In the genomic region with DNA sequence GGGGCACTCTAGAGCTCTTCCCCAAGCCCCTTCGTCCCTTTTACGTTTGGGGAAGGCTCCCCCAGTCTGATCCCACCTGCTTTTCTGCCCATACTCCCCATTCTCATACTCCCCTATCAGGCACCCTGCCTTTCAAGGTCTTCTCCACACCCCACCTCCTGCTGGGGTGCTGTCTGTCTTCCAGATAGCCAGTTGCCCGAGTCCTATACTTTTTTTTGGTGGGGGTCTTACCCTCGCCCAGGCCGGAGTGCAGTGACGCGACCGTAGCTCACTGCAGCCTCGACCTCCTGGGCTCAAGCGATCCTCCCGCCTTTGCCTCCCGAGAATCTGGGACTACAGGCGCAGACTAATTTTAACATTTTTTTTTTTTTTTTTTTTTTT, we compare ENCODE assay signal across 8 cellular contexts. TPM values are rescaled to one million over a fixed set of nuclear protein-coding genes. Genes with fewer than 3 reads are reported as not detected.
DNase-seq lines count a peak whose midpoint lies in the region; ATAC-seq and TF ChIP-seq lines count a peak whose summit lies in the region.

No MANE protein-coding gene starts in this region.

- no peak for TF ChIP-seq CTCF in left lung (IDR thresholded peaks at IDR 0.05)
- TF ChIP-seq CTCF in thyroid gland (IDR thresholded peaks at IDR 0.05), result no peak

- peak overlapping the region; percentile 95 to 96 for H3K4me3 ChIP-seq in left lung
- peak overlapping the region; percentile 9 to 79 (median 56) for H3K4me3 ChIP-seq in thyroid gland (replicated peaks in 1 of 3)

- no peaks in the 10 kb centered on the region for H3K9me3 Mint-ChIP-seq in activated CD4-positive, alpha-beta T cell treated with anti-CD3 and anti-CD28 coated beads, Interleukin-2, amount 10 ng/mL, durations not matched to agents 7 days and 5 days
- no peaks in the 10 kb centered on the region for H3K9me3 Mint-ChIP-seq in activated naive CD8-positive, alpha-beta T cell (ENCODE audit: low read depth)

- 58 to 59% methylated on average over 13 of the region's 13 CpGs for WGBS in thyroid gland, 2 donors

- H3K27ac ChIP-seq in left lung, result peak overlapping the region; percentile 87 to 92
- H3K27ac ChIP-seq in thyroid gland, result peak overlapping the region; percentile 98 to 100 (median 99)

- CTCF ChIA-PET in activated CD4-positive, alpha-beta T cell treated with anti-CD3 and anti-CD28 coated beads, Interleukin-2, amount 10 ng/mL, durations not matched to agents 7 days and 5 days (lab: Charles Lee), result interaction anchor here (0.6 to 8.4 kb wide), 6 partner anchors 37 to 133 kb away, joined by 3 to 59 read pairs (median 4); partner anchors contain the start of gene VPS37D

- H3K4me1 ChIP-seq in left lung, result peaks cover 12 to 37% of the 10 kb centered on the region in 2 donors
- peaks cover 53 to 77% of the 10 kb centered on the region in 2 donors for H3K4me1 ChIP-seq in thyroid gland

- intact Hi-C loops in left lung (cut with DNase I), result no loop called here
- intact Hi-C loops in thyroid gland (cut with DNase I), result loop anchor here (5.0 kb wide), 1 partner anchor 113 kb away; no protein-coding TSS in a partner anchor

- H3K4me1 Mint-ChIP-seq in activated CD4-positive, alpha-beta T cell treated with anti-CD3 and anti-CD28 coated beads, Interleukin-2, amount 10 ng/mL, durations not matched to agents 7 days and 5 days, result peaks cover 23% of the 10 kb centered on the region
- H3K4me1 Mint-ChIP-seq in activated naive CD8-positive, alpha-beta T cell (ENCODE audit: low read depth), result peaks cover 12% of the 10 kb centered on the region

- H3K9me3 ChIP-seq in left lung, result no peaks in the 10 kb centered on the region
- H3K9me3 ChIP-seq in thyroid gland, result no peaks in the 10 kb centered on the region

- no peak for DNase-seq in activated CD4-positive, alpha-beta T cell treated with anti-CD3 and anti-CD28 coated beads, Interleukin-2, amount 10 ng/mL, durations not matched to agents 7 days and 5 days
- DNase-seq in activated CD4-positive, alpha-beta T cell treated with anti-CD3 and anti-CD28 coated beads, Interleukin-2, amount 50 U/mL, for 4 hours, result no peak
- DNase-seq in left lung, result no peak
- DNase-seq in thyroid gland, result no peak

- H3K27ac Mint-ChIP-seq in activated CD4-positive, alpha-beta T cell treated with anti-CD3 and anti-CD28 coated beads, Interleukin-2, amount 10 ng/mL, durations not matched to agents 7 days and 5 days, result peak overlapping the region; percentile 90
- peak overlapping the region; percentile 22 for H3K27ac Mint-ChIP-seq in activated naive CD8-positive, alpha-beta T cell

- H3K36me3 Mint-ChIP-seq in activated CD4-positive, alpha-beta T cell treated with anti-CD3 and anti-CD28 coated beads, Interleukin-2, amount 10 ng/mL, durations not matched to agents 7 days and 5 days (ENCODE audit: low read depth), result peaks cover 5% of the 10 kb centered on the region
- H3K36me3 Mint-ChIP-seq in activated naive CD8-positive, alpha-beta T cell, result no peaks in the 10 kb centered on the region

- POLR2A ChIA-PET in activated CD4-positive, alpha-beta T cell treated with anti-CD3 and anti-CD28 coated beads, Interleukin-2, amount 10 ng/mL, durations not matched to agents 7 days and 5 days (lab: Charles Lee), result no interaction called here

- H3K27me3 ChIP-seq in left lung, result no peaks in the 10 kb centered on the region
- no peaks in the 10 kb centered on the region for H3K27me3 ChIP-seq in thyroid gland

- no peak for TF ChIP-seq POLR2A in thyroid gland (IDR thresholded peaks at IDR 0.05)

- peak overlapping the region; percentile 93 for H3K4me3 Mint-ChIP-seq in activated CD4-positive, alpha-beta T cell treated with anti-CD3 and anti-CD28 coated beads, Interleukin-2, amount 10 ng/mL, durations not matched to agents 7 days and 5 days
- H3K4me3 Mint-ChIP-seq in activated naive CD8-positive, alpha-beta T cell, result peak overlapping the region; percentile 92

- no peaks in the 10 kb centered on the region for H3K27me3 Mint-ChIP-seq in activated CD4-positive, alpha-beta T cell treated with anti-CD3 and anti-CD28 coated beads, Interleukin-2, amount 10 ng/mL, durations not matched to agents 7 days and 5 days
- H3K27me3 Mint-ChIP-seq in activated naive CD8-positive, alpha-beta T cell, result no peaks in the 10 kb centered on the region

- ATAC-seq in left lung (no peak), HG02938 (IDR thresholded peaks at IDR 0.05; ENCODE audit: unreplicated experiment) (no peak), HG03457 (IDR thresholded peaks at IDR 0.05; ENCODE audit: unreplicated experiment) (no peak), GM21619 (IDR thresholded peaks at IDR 0.05; ENCODE audit: unreplicated experiment) (no peak)

- H3K36me3 ChIP-seq in left lung, result peaks cover 0 to 18% of the 10 kb centered on the region in 2 donors
- H3K36me3 ChIP-seq in thyroid gland, result peaks cover 17 to 18% of the 10 kb centered on the region in 2 donors

RNA-seq across cellular contexts. Expression of gene ABHD11, which starts 0.8 kb away (rescaled TPM):
- 10 to 100 TPM; 13.3 to 15.6 TPM for total RNA-seq in activated CD4-positive, alpha-beta T cell treated with anti-CD3 and anti-CD28 coated beads, Interleukin-2, amount 10 ng/mL, durations not matched to agents 7 days and 5 days
- total RNA-seq in left lung, result 10 to 100 TPM; 35.6 to 36.3 TPM
- total RNA-seq in thyroid gland, result 10 to 100 TPM; 39.5 to 75.8 (median 67.1) TPM

RNA-seq across cellular contexts. Expression of gene STX1A, which starts 19.9 kb away (rescaled TPM):
- 1 to 10 TPM; 6.7 to 7.4 TPM for total RNA-seq in activated CD4-positive, alpha-beta T cell treated with anti-CD3 and anti-CD28 coated beads, Interleukin-2, amount 10 ng/mL, durations not matched to agents 7 days and 5 days
- 1 to 10 TPM; 5.4 to 6.9 TPM for total RNA-seq in left lung
- 1 to 10 TPM; 4.4 to 9.5 (median 7.2) TPM for total RNA-seq in thyroid gland

RNA-seq across cellular contexts. Expression of gene CLDN3, which starts 30.7 kb away (rescaled TPM):
- not detected for total RNA-seq in activated CD4-positive, alpha-beta T cell treated with anti-CD3 and anti-CD28 coated beads, Interleukin-2, amount 10 ng/mL, durations not matched to agents 7 days and 5 days
- total RNA-seq in left lung, result 10 to 100 TPM; 23.8 to 35.9 TPM
- 100 to 1,000 TPM; 249 to 330 (median 288) TPM for total RNA-seq in thyroid gland

RNA-seq across cellular contexts. Expression of gene BUD23, which starts 56.0 kb away (rescaled TPM):
- total RNA-seq in activated CD4-positive, alpha-beta T cell treated with anti-CD3 and anti-CD28 coated beads, Interleukin-2, amount 10 ng/mL, durations not matched to agents 7 days and 5 days, result 10 to 100 TPM; 43.9 to 51.4 TPM
- total RNA-seq in left lung (10 to 100 TPM; 44.6 to 66.3 TPM), thyroid gland (10 to 100 TPM; 58.3 to 78.0 (median 64.9) TPM)

RNA-seq across cellular contexts. Expression of gene DNAJC30, which starts 56.1 kb away (rescaled TPM):
- 1 to 10 TPM; 8.7 to 9.1 TPM for total RNA-seq in activated CD4-positive, alpha-beta T cell treated with anti-CD3 and anti-CD28 coated beads, Interleukin-2, amount 10 ng/mL, durations not matched to agents 7 days and 5 days
- total RNA-seq in left lung, result 10 to 100 TPM; 10.3 to 10.4 TPM
- total RNA-seq in thyroid gland, result 10 to 100 TPM in 3 of 4 donors, 1 to 10 TPM in 1; 9.0 to 19.1 (median 14.8) TPM

Comparison
In these comparisons a context has a peak if more than half of its experiments do, and no peak if none do; other contexts are left out.
1. RNA of gene CLDN3, which starts 30.7 kb away (total RNA-seq): 249 to 330 TPM in thyroid gland and 23.8 to 35.9 TPM in left lung; not detected in activated CD4-positive, alpha-beta T cell treated with anti-CD3 and anti-CD28 coated beads, Interleukin-2, amount 10 ng/mL, durations not matched to agents 7 days and 5 days; every median in the first group is over 10 times any median in the second.